In the genomic region with DNA sequence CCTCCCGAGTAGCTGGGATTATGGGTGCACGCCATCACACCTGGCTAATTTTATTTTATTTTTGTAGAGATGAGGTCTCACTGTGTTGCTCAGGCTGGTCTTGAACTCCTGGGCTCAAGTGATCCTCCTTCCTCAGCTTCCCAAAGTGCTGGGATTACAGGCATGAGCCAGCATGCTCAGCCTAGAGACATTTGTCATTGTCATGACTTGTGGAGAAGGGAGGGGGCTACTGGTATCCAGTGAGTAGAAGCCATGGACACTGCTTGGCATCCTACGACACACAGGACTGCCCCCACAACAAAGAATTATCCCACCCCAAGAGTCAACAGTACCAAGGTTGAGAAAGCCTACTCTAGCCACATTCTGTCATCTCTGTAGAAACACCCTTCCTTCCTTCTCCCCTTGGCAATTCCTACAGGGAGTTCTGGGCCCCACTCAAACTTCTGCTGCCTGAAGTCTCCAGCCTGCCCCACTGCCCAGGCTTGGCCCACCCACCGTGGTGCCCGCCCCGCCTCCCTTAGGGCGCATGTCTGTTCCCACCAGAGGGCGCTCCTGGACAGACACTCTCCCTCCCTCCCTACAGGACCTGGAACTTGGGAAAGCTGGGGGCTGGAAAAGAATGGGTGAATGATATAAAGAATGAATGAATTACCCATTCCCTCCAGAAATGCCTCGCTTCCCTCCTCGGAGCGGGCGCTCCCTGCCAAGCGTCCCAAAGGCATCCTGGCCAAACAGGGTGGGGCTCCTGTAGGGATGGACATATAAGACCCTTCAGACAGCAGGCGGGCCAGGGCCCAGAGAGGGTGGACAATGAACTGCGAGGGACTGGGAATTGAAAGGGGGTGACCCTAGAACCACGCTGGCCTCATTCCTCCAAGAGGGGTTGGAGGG, we compare ENCODE assay signal across 8 cellular contexts. TPM values are rescaled to one million over a fixed set of nuclear protein-coding genes. Genes with fewer than 3 reads are reported as not detected.
DNase-seq lines count a peak whose midpoint lies in the region; ATAC-seq and TF ChIP-seq lines count a peak whose summit lies in the region.

No MANE protein-coding gene starts in this region.

- intact Hi-C loops in CD14-positive monocyte (cut with micrococcal nuclease): loop anchor here (1.0 to 10.0 kb wide), 7 partner anchors 13 to 675 kb away; a partner anchor contains a TSS

- H3K36me3 ChIP-seq in NT2/D1 (ENCODE audit: insufficient read depth, insufficient read length, low read length): no peaks in the 10 kb centered on the region

- peaks cover 4% of the 10 kb centered on the region for H3K4me1 ChIP-seq in NT2/D1 (ENCODE audit: insufficient read depth, insufficient read length)

- H3K27ac Mint-ChIP-seq in CD14-positive monocyte: peak overlapping the region; percentile 25 to 100 (median 98)

- H3K4me1 Mint-ChIP-seq in CD14-positive monocyte: peaks cover 43% of the 10 kb centered on the region

- H3K4me3 ChIP-seq in NT2/D1 (ENCODE audit: insufficient read length, low read depth): no peak overlapping the region
- no peak overlapping the region for H3K4me3 ChIP-seq in epithelial cell of proximal tubule (ENCODE audit: low read depth, low read length)

- peak; percentile 95 for TF ChIP-seq CTCF in CD14-positive monocyte (IDR thresholded peaks at IDR 0.05)
- peak; percentile 86 for TF ChIP-seq CTCF in epithelial cell of proximal tubule (conservative IDR thresholded peaks at IDR 0.05; ENCODE audit: low read depth, low read length)

- peaks cover 0 to 5% (median 0%) of the 10 kb centered on the region in 3 donors for H3K27me3 Mint-ChIP-seq in CD14-positive monocyte (ENCODE audit: low read depth in 3 of 3)

- H3K36me3 Mint-ChIP-seq in CD14-positive monocyte: peaks cover 0 to 1% of the 10 kb centered on the region in 2 donors

- ATAC-seq in HG03039 (IDR thresholded peaks at IDR 0.05; ENCODE audit: unreplicated experiment): no peak

- H3K9me3 Mint-ChIP-seq in CD14-positive monocyte: peaks cover 0 to 2% (median 0%) of the 10 kb centered on the region in 7 donors

- no peak overlapping the region for H3K9ac ChIP-seq in NT2/D1 (ENCODE audit: insufficient read length, low read depth)

- DNase-seq in CD14-positive monocyte (ENCODE audit: low spot score): peak; percentile 75
- DNase-seq in HT-29 (ENCODE audit: low spot score): peak; percentile 94
- peak; percentile 44 for DNase-seq in NT2/D1 (ENCODE audit: low read depth, low spot score)
- peak; percentile 80 for DNase-seq in activated T-cell treated with anti-CD3 and anti-CD28 coated beads for 1 hour (ENCODE audit: low read depth)
- DNase-seq in epithelial cell of proximal tubule (ENCODE audit: low read depth): no peak
- peak; percentile 84 for DNase-seq in mucosa of gallbladder (ENCODE audit: low spot score)
- DNase-seq in stimulated activated CD8-positive, alpha-beta memory T cell treated with anti-CD3 and anti-CD28 coated beads, Interleukin-7, amount 100 ng/mL, for 4 hours (ENCODE audit: low read depth in 2 of 2): peak; percentile 57 to 61

- H3K9me3 ChIP-seq in NT2/D1 (ENCODE audit: insufficient read depth, low read length): no peaks in the 10 kb centered on the region

- peak overlapping the region in 1 of 2 donors; percentile 89 for H3K4me3 Mint-ChIP-seq in CD14-positive monocyte

- H3K27me3 ChIP-seq in NT2/D1 (ENCODE audit: insufficient read depth, insufficient read length): no peaks in the 10 kb centered on the region

RNA-seq across cellular contexts. Expression of a gene that starts 5.5 kb away (rescaled TPM):
- 1,000 to 10,000 TPM in 1 of 2 donors, 100 to 1,000 TPM in 1; 996 to 1,036 TPM for polyA plus RNA-seq in CD14-positive monocyte
- total RNA-seq in HT-29 (2014; rRNA removed; shearing (Covaris generic)): 3.1 TPM in 1 of 2 replicates, not detected in the other
- total RNA-seq in epithelial cell of proximal tubule (23.1 and 96.8 TPM in 2 replicates), mucosa of gallbladder (52.4 TPM)

RNA-seq across cellular contexts. Expression of a gene that starts 43.8 kb away (rescaled TPM):
- polyA plus RNA-seq in CD14-positive monocyte: 1 to 10 TPM; 1.7 to 2.1 TPM
- total RNA-seq in HT-29 (2014; rRNA removed; shearing (Covaris generic)): 12.7 and 14.7 TPM in 2 replicates
- total RNA-seq in epithelial cell of proximal tubule: 3.8 and 5.4 TPM in 2 replicates
- total RNA-seq in mucosa of gallbladder: 18.0 TPM

RNA-seq across cellular contexts. Expression of a gene that starts 44.3 kb away (rescaled TPM):
- not detected for polyA plus RNA-seq in CD14-positive monocyte
- 0.34 and 1.2 TPM in 2 replicates for total RNA-seq in HT-29 (2014; rRNA removed; shearing (Covaris generic))
- total RNA-seq in epithelial cell of proximal tubule: not detected in 2 replicates
- total RNA-seq in mucosa of gallbladder: not detected

RNA-seq across cellular contexts. Expression of a gene that starts 50.0 kb away (rescaled TPM):
- not detected for polyA plus RNA-seq in CD14-positive monocyte
- not detected in 2 replicates for total RNA-seq in HT-29 (2014; rRNA removed; shearing (Covaris generic))
- total RNA-seq in epithelial cell of proximal tubule: 0.63 and 5.0 TPM in 2 replicates
- total RNA-seq in mucosa of gallbladder: 0.43 TPM
